Comparison of ENCODE assay signal across 25 cellular contexts in the genomic region with DNA sequence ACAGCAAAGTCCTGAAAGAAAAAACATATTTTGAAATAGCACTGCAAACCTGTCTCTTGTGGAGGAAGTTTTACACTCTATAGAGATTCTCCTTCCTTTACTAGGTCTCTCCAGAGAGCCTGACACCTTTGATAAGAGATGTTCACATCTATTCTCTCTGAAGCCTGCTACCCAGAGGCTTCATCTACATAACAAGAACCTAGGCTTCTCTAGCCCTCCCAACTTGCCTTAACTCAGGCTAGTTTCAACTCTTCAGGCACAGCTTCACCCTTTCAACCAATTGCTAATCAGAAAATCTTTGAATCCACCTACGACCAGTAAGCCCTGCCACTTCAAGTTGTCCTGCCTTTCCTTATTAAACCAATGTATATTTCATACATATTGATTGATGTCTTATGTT.
"Had no signal": no experiment of that assay in that cellular context is flagged by ENCODE, and none has a peak within 500 bp of the region (broad histone marks: within the 10 kb centered on the region; RNA-seq: fewer than 3 reads in every experiment).

No MANE protein-coding gene starts in this region.

- H3K27me3 ChIP-seq: ovary, right lobe of liver, testis, tibial artery, upper lobe of left lung had no signal

- H3K4me1 ChIP-seq: left lung, right lobe of liver, testis, tibial artery, upper lobe of left lung had no signal

- H3K27ac Mint-ChIP-seq: mesothelial cell of epicardium; naive B cell; nephron progenitor cell; stimulated activated naive CD8-positive, alpha-beta T cell treated with anti-CD3 and anti-CD28 coated beads, Interleukin-15, amount 100 ng/mL, for 72 hours had no signal

- H3K27me3 Mint-ChIP-seq: naive B cell; stimulated activated naive CD8-positive, alpha-beta T cell treated with anti-CD3 and anti-CD28 coated beads, Interleukin-15, amount 100 ng/mL, for 72 hours had no signal

- H3K9me3 Mint-ChIP-seq: mesothelial cell of epicardium, naive B cell had no signal

- H3K4me1 Mint-ChIP-seq: naive B cell; stimulated activated naive CD8-positive, alpha-beta T cell treated with anti-CD3 and anti-CD28 coated beads, Interleukin-15, amount 100 ng/mL, for 72 hours had no signal

- H3K36me3 Mint-ChIP-seq: mesothelial cell of epicardium, naive B cell had no signal

- H3K27ac ChIP-seq: left lung, ovary, right lobe of liver, testis, tibial artery, upper lobe of left lung had no signal

- ATAC-seq: left cardiac atrium; left lung; mucosa of descending colon; right lobe of liver; stimulated activated naive CD8-positive, alpha-beta T cell treated with anti-CD3 and anti-CD28 coated beads, Interleukin-15, amount 100 ng/mL, for 72 hours had no signal

- H3K36me3 ChIP-seq: left lung, ovary, right lobe of liver, tibial artery, upper lobe of left lung had no signal

- H3K9me3 ChIP-seq: left lung, mucosa of descending colon, ovary, right lobe of liver, testis, tibial artery, upper lobe of left lung had no signal

- DNase-seq: cerebellar nuclear complex; cortex of kidney; head of caudate nucleus; left cardiac atrium; left lung; mesenchymal stem cell; mucosa of descending colon; naive B cell; nephron progenitor cell; occipital lobe; ovary; posterior cingulate gyrus; retina; right lobe of liver; stimulated activated CD4-positive, alpha-beta T cell treated with anti-CD3 and anti-CD28 coated beads, Interleukin-12 subunit alpha, Interleukin-12 subunit beta, amount 100 ng/mL, for 4 hours; stimulated activated CD4-positive, alpha-beta T cell treated with anti-CD3 and anti-CD28 coated beads, Interleukin-1b, Interleukin-23, amount 100 ng/mL, for 48 hours; stimulated activated CD4-positive, alpha-beta T cell treated with anti-CD3 and anti-CD28 coated beads, Interleukin-4, amount 100 ng/mL, for 1 hour; stimulated activated CD8-positive, alpha-beta memory T cell treated with anti-CD3 and anti-CD28 coated beads, Interleukin-4, amount 100 ng/mL, for 48 hours; stimulated activated naive CD4-positive, alpha-beta T cell; stimulated activated naive CD8-positive, alpha-beta T cell treated with anti-CD3 and anti-CD28 coated beads, Interleukin-15, amount 100 ng/mL, for 72 hours; testis; tibial artery; upper lobe of left lung had no signal

- H3K4me3 ChIP-seq: left lung, mucosa of descending colon, ovary, right lobe of liver, smooth muscle cell, testis, tibial artery, upper lobe of left lung had no signal

- H3K4me3 Mint-ChIP-seq: mesothelial cell of epicardium; naive B cell; nephron progenitor cell; stimulated activated naive CD8-positive, alpha-beta T cell treated with anti-CD3 and anti-CD28 coated beads, Interleukin-15, amount 100 ng/mL, for 72 hours had no signal
